Comparison of ENCODE assay signal across 1 cellular context in genomic region chr12:56678852-56679251, GRCh38.
TF ChIP-seq lines count a peak whose summit lies in the region.

No MANE protein-coding gene starts in this region.

TF ChIP-seq in GM23338, 12 proteins besides CTCF, POLR2A, EP300 and RAD21:
- TF ChIP-seq EZH2phosphoT487 (IDR thresholded peaks at IDR 0.05; ENCODE audit: unreplicated experiment) (no peak), POLR2AphosphoS5 (IDR thresholded peaks at IDR 0.05; ENCODE audit: low read depth) (0 out of 2 replicates have a peak, but pooled peaks have one; percentile 22)
